14 cellular contexts compared by ENCODE assay signal in genomic region chr1:14826172-14826636, GRCh38.
DNase-seq lines count a peak whose midpoint lies in the region; ATAC-seq and TF ChIP-seq lines count a peak whose summit lies in the region.
"Had no signal": no experiment of that assay in that cellular context is flagged by ENCODE, and none has a peak within 500 bp of the region (broad histone marks: within the 10 kb centered on the region; RNA-seq: fewer than 3 reads in every experiment).

No MANE protein-coding gene starts in this region.

- no peak overlapping the region for H3K27ac ChIP-seq in lung (ENCODE audit: low read depth in 1 of 2, low read length in 1 of 2)
- H3K27ac ChIP-seq in stomach = peak overlapping the region in 2 of 5 donors; percentile 39 to 43
- H3K27ac ChIP-seq in RWPE1 = no peak overlapping the region
- H3K27ac ChIP-seq: epithelial cell of prostate, psoas muscle, tibial nerve had no signal

- H3K9me3 ChIP-seq in lung (ENCODE audit: control insufficient read depth in 2 of 2, insufficient read depth in 1 of 2, low read length in 1 of 2) (no peaks in the 10 kb centered on the region), stomach (peaks cover 0 to 3% (median 0%) of the 10 kb centered on the region in 4 donors)
- H3K9me3 ChIP-seq: psoas muscle had no signal

- H3K4me1 ChIP-seq in lung (ENCODE audit: control insufficient read depth in 2 of 2, insufficient read depth in 2 of 2, low read length in 2 of 2) = no peaks in the 10 kb centered on the region
- no peaks in the 10 kb centered on the region for H3K4me1 ChIP-seq in stomach
- H3K4me1 ChIP-seq: psoas muscle, tibial nerve had no signal

- H3K36me3 ChIP-seq in lung (ENCODE audit: control insufficient read depth in 2 of 2, insufficient read depth in 2 of 2, low read length in 2 of 2) (no peaks in the 10 kb centered on the region), stomach (no peaks in the 10 kb centered on the region)
- H3K36me3 ChIP-seq: tibial nerve had no signal

- no peaks in the 10 kb centered on the region for H3K27me3 Mint-ChIP-seq in stimulated activated naive CD8-positive, alpha-beta T cell treated with anti-CD3 and anti-CD28 coated beads, Interleukin-15, amount 100 ng/mL, for 72 hours

- CTCF ChIA-PET in RWPE1 (lab: Yijun Ruan, JAX) = no interaction called here

- H3K4me3 ChIP-seq in HFF-Myc (replicated peaks; ENCODE audit: low read depth, low read length) = no peak overlapping the region
- H3K4me3 ChIP-seq in cardiac fibroblast (replicated peaks in 1 of 2; ENCODE audit: low read depth in 2 of 2, low read length in 2 of 2) = no peak overlapping the region
- H3K4me3 ChIP-seq in lung = no peak overlapping the region
- no peak overlapping the region for H3K4me3 ChIP-seq in stomach
- H3K4me3 ChIP-seq: psoas muscle, tibial nerve had no signal

- TF ChIP-seq CTCF in HFF-Myc (IDR thresholded peaks at IDR 0.05; ENCODE audit: low read depth, low read length, missing control alignments) (peak; percentile 32), cardiac fibroblast (IDR thresholded peaks at IDR 0.05; ENCODE audit: low read depth, low read length) (no peak), lung (IDR thresholded peaks at IDR 0.05; ENCODE audit: control extremely low read depth, extremely low read depth) (no peak), stomach (IDR thresholded peaks at IDR 0.05) (peak in 1 of 7 experiments; percentile 7), RWPE1 (conservative IDR thresholded peaks at IDR 0.05; ENCODE audit: low read depth) (no peak)

- DNase-seq in AG08395 (ENCODE audit: low spot score) (peak; percentile 84), HFF-Myc (ENCODE audit: extremely low read depth, low read depth) (peak; percentile 96), cardiac fibroblast (ENCODE audit: low read depth in 2 of 2) (peak; percentile 1 to 93), lung (ENCODE audit: low spot score) (no peak), stomach (no peak), RWPE1 (ENCODE audit: low spot score) (no peak)
- DNase-seq in stimulated activated naive CD8-positive, alpha-beta T cell treated with anti-CD3 and anti-CD28 coated beads, Interleukin-15, amount 100 ng/mL, for 72 hours = no peak
- DNase-seq: activated CD4-positive, alpha-beta T cell treated with anti-CD3 and anti-CD28 coated beads, Interleukin-2, amount 50 U/mL, for 4 hours; activated naive CD8-positive, alpha-beta T cell treated with anti-CD3 and anti-CD28 coated beads for 36 hours; CD4-positive, alpha-beta memory T cell; psoas muscle had no signal

- H3K4me1 Mint-ChIP-seq in stimulated activated naive CD8-positive, alpha-beta T cell treated with anti-CD3 and anti-CD28 coated beads, Interleukin-15, amount 100 ng/mL, for 72 hours = no peaks in the 10 kb centered on the region
- H3K4me1 Mint-ChIP-seq: activated naive CD8-positive, alpha-beta T cell treated with anti-CD3 and anti-CD28 coated beads for 36 hours; CD4-positive, alpha-beta memory T cell had no signal

- POLR2A ChIA-PET in RWPE1 (lab: Yijun Ruan, JAX; ENCODE audit: low non-redundant PET) = interaction anchor here (0.6 kb wide), 1 partner anchor 9 kb away, joined by 4 read pairs; no protein-coding TSS in a partner anchor

- TF ChIP-seq POLR2A in stomach (IDR thresholded peaks at IDR 0.05) = no peak

- WGBS in lung, 2 donors = 58 to 63% methylated on average over 13 of the region's 13 CpGs
- 56 to 69% (median 63%) methylated on average over 13 of the region's 13 CpGs for WGBS in stomach, 5 donors

- ATAC-seq in lung (ENCODE audit: insufficient read depth, low FRiP score) = peak; percentile 48
- no peak for ATAC-seq in GM21515 (IDR thresholded peaks at IDR 0.05; ENCODE audit: unreplicated experiment)
- no peak for ATAC-seq in stimulated activated naive CD8-positive, alpha-beta T cell treated with anti-CD3 and anti-CD28 coated beads, Interleukin-15, amount 100 ng/mL, for 72 hours
- ATAC-seq: psoas muscle had no signal

- no peaks in the 10 kb centered on the region for H3K9me3 Mint-ChIP-seq in stimulated activated naive CD8-positive, alpha-beta T cell treated with anti-CD3 and anti-CD28 coated beads, Interleukin-15, amount 100 ng/mL, for 72 hours
- H3K9me3 Mint-ChIP-seq: activated naive CD8-positive, alpha-beta T cell treated with anti-CD3 and anti-CD28 coated beads for 36 hours had no signal

- no peak for TF ChIP-seq EP300 in stomach (IDR thresholded peaks at IDR 0.05)

- H3K4me3 Mint-ChIP-seq in stimulated activated naive CD8-positive, alpha-beta T cell treated with anti-CD3 and anti-CD28 coated beads, Interleukin-15, amount 100 ng/mL, for 72 hours = no peak overlapping the region
- H3K4me3 Mint-ChIP-seq: activated naive CD8-positive, alpha-beta T cell treated with anti-CD3 and anti-CD28 coated beads for 36 hours; CD4-positive, alpha-beta memory T cell had no signal

- intact Hi-C loops in stomach (cut with DNase I; ENCODE audit: low total_unique reads) = no loop called here

- no peaks in the 10 kb centered on the region for H3K27me3 ChIP-seq in lung (ENCODE audit: control insufficient read depth, insufficient read depth)
- no peaks in the 10 kb centered on the region for H3K27me3 ChIP-seq in stomach
- H3K27me3 ChIP-seq: tibial nerve had no signal

- peak overlapping the region in 1 of 2 donors; percentile 61 for H3K27ac Mint-ChIP-seq in stimulated activated naive CD8-positive, alpha-beta T cell treated with anti-CD3 and anti-CD28 coated beads, Interleukin-15, amount 100 ng/mL, for 72 hours
- H3K27ac Mint-ChIP-seq: activated naive CD8-positive, alpha-beta T cell treated with anti-CD3 and anti-CD28 coated beads for 36 hours; CD4-positive, alpha-beta memory T cell had no signal

Comparison
In these comparisons a context has a peak if more than half of its experiments do, and no peak if none do; other contexts are left out.
1. DNase-seq: peak in AG08395 (single experiment), HFF-Myc (single experiment) and cardiac fibroblast (2 of 2); none in lung (single experiment), stomach (single experiment), RWPE1 (single experiment) and stimulated activated naive CD8-positive, alpha-beta T cell treated with anti-CD3 and anti-CD28 coated beads, Interleukin-15, amount 100 ng/mL, for 72 hours (0 of 2).